In genomic region chr1:235093685-235094592, GRCh38 we compare ENCODE assay signal across 8 cellular contexts. TPM values are rescaled to one million over a fixed set of nuclear protein-coding genes. Genes with fewer than 3 reads are reported as not detected.
DNase-seq lines count a peak whose midpoint lies in the region; ATAC-seq, FAIRE-seq and TF ChIP-seq lines count a peak whose summit lies in the region.

No MANE protein-coding gene starts in this region.

- intact Hi-C loops in activated CD4-positive, alpha-beta T cell treated with anti-CD3 and anti-CD28 coated beads for 36 hours (cut with DNase I, micrococcal nuclease): loop anchor here (1.0 to 10.0 kb wide), 3 partner anchors 321 to 979 kb away; no protein-coding TSS in a partner anchor
- intact Hi-C loops in HepG2 (cut with micrococcal nuclease; ENCODE audit: unreplicated experiment): loop anchor here (10.0 kb wide), 1 partner anchor 691 kb away; no protein-coding TSS in a partner anchor

- H3K36me3 ChIP-seq in HepG2 (replicated peaks in 1 of 2; ENCODE audit: control insufficient read depth in 1 of 2, insufficient read depth in 2 of 2, low read length in 2 of 2): no peaks in the 10 kb centered on the region

- H3K4me2 ChIP-seq in HepG2 (ENCODE audit: low read depth, low read length): peak overlapping the region; percentile 67

- H3K27ac Mint-ChIP-seq in activated CD4-positive, alpha-beta T cell treated with anti-CD3 and anti-CD28 coated beads for 36 hours: no peak overlapping the region

- peaks cover 3% of the 10 kb centered on the region for H3K27me3 Mint-ChIP-seq in activated CD4-positive, alpha-beta T cell treated with anti-CD3 and anti-CD28 coated beads for 36 hours

- ATAC-seq in HG02798 (IDR thresholded peaks at IDR 0.05; ENCODE audit: poor library complexity, unreplicated experiment) (peak; percentile 78), HepG2 (peak; percentile 75)
- peak; percentile 97 for ATAC-seq in activated CD4-positive, alpha-beta T cell treated with anti-CD3 and anti-CD28 coated beads for 36 hours

- TF ChIP-seq RAD21 in HepG2 (CRISPR knock-in tag; IDR thresholded peaks at IDR 0.05): peak; percentile 64

- CTCF ChIA-PET in activated CD4-positive, alpha-beta T cell treated with anti-CD3 and anti-CD28 coated beads for 36 hours (lab: Charles Lee): interaction anchor here (0.6 to 4.8 kb wide), 15 partner anchors 10 to 689 kb away, joined by 3 to 41 read pairs (median 3); no protein-coding TSS in a partner anchor
- CTCF ChIA-PET in HepG2 (lab: Yijun Ruan, JAX; ENCODE audit: low intra/inter-chr PET ratio, low total read pairs): interaction anchor here (1.6 to 1.7 kb wide), 2 partner anchors 10 to 595 kb away, joined by 3 to 4 read pairs; no protein-coding TSS in a partner anchor

- no peak overlapping the region for H3K9ac ChIP-seq in HepG2 (ENCODE audit: insufficient read depth, low read depth, low read length)

- peak; percentile 88 for TF ChIP-seq CTCF in HepG2 (CRISPR knock-in tag; IDR thresholded peaks at IDR 0.05)

- no peaks in the 10 kb centered on the region for H3K36me3 Mint-ChIP-seq in activated CD4-positive, alpha-beta T cell treated with anti-CD3 and anti-CD28 coated beads for 36 hours (ENCODE audit: low read depth)

- no peak overlapping the region for H3K4me3 Mint-ChIP-seq in activated CD4-positive, alpha-beta T cell treated with anti-CD3 and anti-CD28 coated beads for 36 hours

- no peaks in the 10 kb centered on the region for H3K9me3 ChIP-seq in HepG2 (ENCODE audit: low read length)

- no peaks in the 10 kb centered on the region for H3K79me2 ChIP-seq in HepG2 (ENCODE audit: insufficient read depth, low read length)

- 27% methylated on average over 24 of the region's 24 CpGs for WGBS in HepG2 (ENCODE audit: low lambda C conversion rate)

- H3K4me1 ChIP-seq in HepG2 (ENCODE audit: insufficient read depth, low read length): peaks cover 60% of the 10 kb centered on the region

- H4K20me1 ChIP-seq in HepG2 (ENCODE audit: insufficient read depth, low read length): no peaks in the 10 kb centered on the region

- in situ Hi-C loops in HepG2 (cut with HindIII; ENCODE audit: extremely low pct_ligation_motif_present, low pct_unique_long_range_greater_than_20kb): loop anchor here (5.0 kb wide), 2 partner anchors 497 to 597 kb away; no protein-coding TSS in a partner anchor

- peak overlapping the region; percentile 6 for H3K27ac ChIP-seq in cingulate gyrus (ENCODE audit: low read depth, low read length)
- no peak overlapping the region for H3K27ac ChIP-seq in HepG2 (ENCODE audit: extremely low read length, insufficient read depth, low read length)

- H3K9me3 Mint-ChIP-seq in activated CD4-positive, alpha-beta T cell treated with anti-CD3 and anti-CD28 coated beads for 36 hours (ENCODE audit: low read depth): no peaks in the 10 kb centered on the region

- FAIRE-seq in HepG2 (lab: Jason Lieb, UNC): no peak

- peaks cover 8% of the 10 kb centered on the region for H3K4me1 Mint-ChIP-seq in activated CD4-positive, alpha-beta T cell treated with anti-CD3 and anti-CD28 coated beads for 36 hours

- peak overlapping the region in 1 of 3 experiments; percentile 41; a peak in 1 of 6 replicates for H3K4me3 ChIP-seq in HepG2 (replicated peaks in 1 of 3; ENCODE audit: insufficient read depth in 1 of 3, low read depth in 2 of 3, low read length in 3 of 3)

- no peak overlapping the region for H2AFZ ChIP-seq in HepG2 (ENCODE audit: low read length)

- POLR2A ChIA-PET in activated CD4-positive, alpha-beta T cell treated with anti-CD3 and anti-CD28 coated beads for 36 hours (lab: Charles Lee): no interaction called here
- POLR2A ChIA-PET in HepG2 (lab: Yijun Ruan, JAX): interaction anchor here (0.9 to 1.4 kb wide), 4 partner anchors 10 to 370 kb away, joined by 3 to 8 read pairs (median 4); no protein-coding TSS in a partner anchor

- peak; percentile 67 for DNase-seq in EL
- DNase-seq in NCI-H524 treated with DMSO at 0.1 percent for 48 hours (lab: John Stamatoyannopoulos, UW): peak; percentile 38
- DNase-seq in activated CD4-positive, alpha-beta T cell treated with anti-CD3 and anti-CD28 coated beads for 36 hours: peak; percentile 92
- DNase-seq in HepG2 (ENCODE audit: low spot score): peak; percentile 51
- DNase-seq in stimulated activated CD4-positive, alpha-beta T cell treated with anti-CD3 and anti-CD28 coated beads, Interleukin-2, amount 100 ng/mL, for 4 hours (ENCODE audit: low read depth): peak; percentile 71
- DNase-seq in DMS153 treated with DMSO at 0.1 percent for 48 hours (lab: John Stamatoyannopoulos, UW; ENCODE audit: unreplicated experiment): no peak

- TF ChIP-seq EP300 in HepG2 (IDR thresholded peaks at IDR 0.05; ENCODE audit: low read depth in 2 of 2, low read length in 2 of 2) (no peak), HepG2 (CRISPR knock-in tag; IDR thresholded peaks at IDR 0.05; ENCODE audit: borderline replicate concordance) (no peak)

- TF ChIP-seq POLR2A in HepG2 (IDR thresholded peaks at IDR 0.05; ENCODE audit: insufficient read depth in 1 of 2, low read depth in 2 of 2, low read length in 2 of 2): no peak

- BruUV-seq in HepG2 (replicated peaks; lab: Mats Ljungman, UMichigan): no TSS peak

- H3K27me3 ChIP-seq in HepG2 (ENCODE audit: control insufficient read depth in 1 of 2, insufficient read depth in 2 of 2, low read length in 2 of 2): no peaks in the 10 kb centered on the region

TF ChIP-seq in HepG2, 621 proteins besides CTCF, POLR2A, EP300 and RAD21 (continues in another document):
- TF ChIP-seq ZSCAN22 (CRISPR knock-in tag; IDR thresholded peaks at IDR 0.05) (no peak), TBX2 (CRISPR knock-in tag; IDR thresholded peaks at IDR 0.05; ENCODE audit: borderline replicate concordance) (0 out of 2 replicates have a peak, but pooled peaks have one; percentile 4), ZNF510 (CRISPR knock-in tag; IDR thresholded peaks at IDR 0.05; ENCODE audit: low read depth) (no peak), SOX13 (IDR thresholded peaks at IDR 0.05) (no peak), SOX13 (CRISPR knock-in tag; conservative IDR thresholded peaks at IDR 0.05 in 1 of 2, IDR thresholded peaks at IDR 0.05 in 1 of 2) (no peak), POLR2G (IDR thresholded peaks at IDR 0.05; ENCODE audit: low read depth, low read length) (no peak), MAFG (CRISPR knock-in tag; IDR thresholded peaks at IDR 0.05) (no peak), MAFF (IDR thresholded peaks at IDR 0.05; ENCODE audit: low read depth, low read length) (no peak), TARDBP (CRISPR knock-in tag; IDR thresholded peaks at IDR 0.05) (0 out of 2 replicates have a peak, but pooled peaks have one; percentile 38), CAMTA2 (CRISPR knock-in tag; IDR thresholded peaks at IDR 0.05; ENCODE audit: borderline replicate concordance) (no peak), ZNF780A (CRISPR knock-in tag; IDR thresholded peaks at IDR 0.05) (0 out of 2 replicates have a peak, but pooled peaks have one; percentile 57), ZNF12 (CRISPR knock-in tag; IDR thresholded peaks at IDR 0.05) (0 out of 2 replicates have a peak, but pooled peaks have one; percentile 18), NAIF1 (CRISPR knock-in tag; IDR thresholded peaks at IDR 0.05; ENCODE audit: borderline replicate concordance) (no peak), ZNF550 (CRISPR knock-in tag; IDR thresholded peaks at IDR 0.05; ENCODE audit: borderline replicate concordance) (no peak), FOSL2 (CRISPR knock-in tag; IDR thresholded peaks at IDR 0.05) (peak; percentile 26), ZNF282 (IDR thresholded peaks at IDR 0.05; ENCODE audit: partially characterized antibody) (no peak), ETS1 (CRISPR knock-in tag; IDR thresholded peaks at IDR 0.05) (no peak)
- TF ChIP-seq, protein P1, sequence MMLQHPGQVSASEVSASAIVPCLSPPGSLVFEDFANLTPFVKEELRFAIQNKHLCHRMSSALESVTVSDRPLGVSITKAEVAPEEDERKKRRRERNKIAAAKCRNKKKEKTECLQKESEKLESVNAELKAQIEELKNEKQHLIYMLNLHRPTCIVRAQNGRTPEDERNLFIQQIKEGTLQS (CRISPR knock-in tag; IDR thresholded peaks at IDR 0.05): no peak

RNA-seq across cellular contexts. Expression of gene TOMM20, which starts 34.7 kb away (rescaled TPM):
- total RNA-seq in activated CD4-positive, alpha-beta T cell treated with anti-CD3 and anti-CD28 coated beads for 36 hours: 100 to 1,000 TPM in 1 of 2 experiments, 10 to 100 TPM in 1; 62.1 to 148 TPM
- 138 and 153 TPM in 2 replicates for total RNA-seq in HepG2 (2016; rRNA removed; fragmentation: Illumina TruSeq; extraction: Trizol)
- 69.4 and 87.9 TPM in 2 replicates for total RNA-seq in HepG2 (2016; cell fraction: cytosol; rRNA removed; fragmentation: Illumina TruSeq; extraction: Trizol; ENCODE audit: low read depth)
- total RNA-seq in HepG2 (2016; cell fraction: insoluble cytoplasmic fraction; rRNA removed; fragmentation: Illumina TruSeq; extraction: Trizol): 150 and 155 TPM in 2 replicates
- 161 and 181 TPM in 2 replicates for total RNA-seq in HepG2 (2016; cell fraction: membrane; rRNA removed; fragmentation: Illumina TruSeq; extraction: Trizol)
- 122 and 141 TPM in 2 replicates for total RNA-seq in HepG2 (2016; cell fraction: nucleus; rRNA removed; fragmentation: Illumina TruSeq; extraction: Trizol)
- 298 and 376 TPM in 2 replicates for polyA plus RNA-seq in HepG2 (2011; rRNA removed)
- 138 and 172 TPM in 2 replicates for polyA plus RNA-seq in HepG2 (2011; cell fraction: cytosol; rRNA removed)
- 48.3 and 58.7 TPM in 2 replicates for polyA plus RNA-seq in HepG2 (2011; cell fraction: nucleus; rRNA removed)
- polyA plus RNA-seq in HepG2 (2012): 275 and 344 TPM in 2 replicates
- polyA plus RNA-seq in HepG2 (2016; cell fraction: cytosol; fragmentation: Illumina TruSeq; extraction: Trizol; ENCODE audit: low read depth): 107 and 127 TPM in 2 replicates
- 138 and 146 TPM in 2 replicates for polyA plus RNA-seq in HepG2 (2016; cell fraction: insoluble cytoplasmic fraction; fragmentation: Illumina TruSeq; extraction: Trizol; ENCODE audit: low read depth)
- polyA plus RNA-seq in HepG2 (2016; cell fraction: membrane; fragmentation: Illumina TruSeq; extraction: Trizol; ENCODE audit: low read depth): 182 and 204 TPM in 2 replicates
- polyA plus RNA-seq in HepG2 (2016; cell fraction: nucleus; fragmentation: Illumina TruSeq; extraction: Trizol; ENCODE audit: insufficient read depth, low read depth): 192 and 196 TPM in 2 replicates
- 29.6 and 82.1 TPM in 2 replicates for polyA minus RNA-seq in HepG2 (2011; rRNA and poly(A)+ RNA removed; ENCODE audit: low replicate concordance)
- 136 and 144 TPM in 2 replicates for polyA minus RNA-seq in HepG2 (2011; cell fraction: cytosol; rRNA and poly(A)+ RNA removed)
- polyA minus RNA-seq in HepG2 (2011; cell fraction: nucleus; rRNA and poly(A)+ RNA removed): 77.8 and 97.8 TPM in 2 replicates
